Comparison of ENCODE assay signal across 13 cellular contexts in the genomic region with DNA sequence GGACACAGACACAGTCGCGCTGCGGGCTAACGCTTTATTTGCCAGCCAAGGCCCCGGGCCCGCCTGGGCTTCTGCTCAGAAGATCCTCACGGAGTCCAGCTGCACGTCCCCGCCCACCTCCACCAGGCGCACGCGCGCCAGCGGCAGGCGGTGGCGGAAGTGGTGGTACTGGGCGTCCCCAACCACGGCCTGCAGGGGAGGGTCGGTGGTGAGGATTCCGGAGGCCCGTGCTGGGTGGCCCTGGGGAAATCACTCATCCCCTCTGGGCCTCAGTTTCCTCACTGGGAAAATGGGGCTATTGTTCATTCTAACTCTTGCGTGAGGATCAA. TPM values are rescaled to one million over a fixed set of nuclear protein-coding genes. Genes with fewer than 3 reads are reported as not detected.
DNase-seq lines count a peak whose midpoint lies in the region; ATAC-seq, FAIRE-seq and TF ChIP-seq lines count a peak whose summit lies in the region.
"Not testable (repeated sequence)": the region's sequence is repeated elsewhere in the genome, so short reads cannot be mapped to it uniquely, and the experiment has no call there.
"Had no signal": no experiment of that assay in that cellular context is flagged by ENCODE, and none has a peak within 500 bp of the region (broad histone marks: within the 10 kb centered on the region; RNA-seq: fewer than 3 reads in every experiment).

No MANE protein-coding gene starts in this region.

- not testable (repeated sequence) for H3K4me3 ChIP-seq in bronchial epithelial cell (ENCODE audit: low read depth, low read length); upper lobe of right lung

- peak; percentile 55 for ATAC-seq in GM19023 (IDR thresholded peaks at IDR 0.05; ENCODE audit: unreplicated experiment)
- peak; percentile 69 for ATAC-seq in HG02610 (IDR thresholded peaks at IDR 0.05; ENCODE audit: unreplicated experiment)
- peak; percentile 53 for ATAC-seq in HG03280 (IDR thresholded peaks at IDR 0.05; ENCODE audit: unreplicated experiment)
- ATAC-seq in activated CD4-positive, CD25-positive, alpha-beta regulatory T cell treated with anti-CD3 and anti-CD28 coated beads, Interleukin-2, amount 50 U/mL, for 24 hours: peak; percentile 84 to 85
- peak; percentile 95 for ATAC-seq in left ventricle myocardium superior
- peak; percentile 75 to 76 (median 76) for ATAC-seq in natural killer cell
- peak; percentile 91 for ATAC-seq in upper lobe of right lung

- not testable (repeated sequence) for H3K4me1 ChIP-seq in upper lobe of right lung

- not testable (repeated sequence) for H3K4me3 Mint-ChIP-seq in natural killer cell

- FAIRE-seq in bronchial epithelial cell (lab: Jason Lieb, UNC): peak; percentile 36

- not testable (repeated sequence) for H3K9me3 ChIP-seq in upper lobe of right lung

- H3K27ac ChIP-seq in upper lobe of right lung: not testable (repeated sequence)

- not testable (repeated sequence) for H3K4me1 Mint-ChIP-seq in natural killer cell

- H3K27me3 Mint-ChIP-seq in natural killer cell (ENCODE audit: low read depth in 2 of 2): not testable (repeated sequence)

- H3K27me3 ChIP-seq in bronchial epithelial cell (ENCODE audit: control insufficient read depth, insufficient read depth, low read length); upper lobe of right lung: not testable (repeated sequence)

- not testable (repeated sequence) for H3K27ac Mint-ChIP-seq in natural killer cell

- DNase-seq in bronchial epithelial cell (ENCODE audit: low read depth); left ventricle myocardium superior; natural killer cell; upper lobe of right lung: not testable (repeated sequence)

- not testable (repeated sequence) for H3K9me3 Mint-ChIP-seq in natural killer cell

- not testable (repeated sequence) for H3K36me3 Mint-ChIP-seq in natural killer cell

- TF ChIP-seq CTCF in bronchial epithelial cell (IDR thresholded peaks at IDR 0.05; ENCODE audit: insufficient read depth, low read length, severe bottlenecking); natural killer cell (IDR thresholded peaks at IDR 0.05); upper lobe of right lung (IDR thresholded peaks at IDR 0.05): not testable (repeated sequence)

- intact Hi-C loops in left ventricle myocardium superior (cut with micrococcal nuclease); natural killer cell (cut with micrococcal nuclease); upper lobe of right lung (cut with DNase I): not testable (repeated sequence)

- H3K36me3 ChIP-seq in bronchial epithelial cell (ENCODE audit: control insufficient read depth, insufficient read depth, low read length); upper lobe of right lung: not testable (repeated sequence)

RNA-seq across cellular contexts. Expression of gene LGALS7, which starts 2.4 kb away (rescaled TPM):
- 11.3 and 406 TPM in 2 replicates for total RNA-seq in bronchial epithelial cell
- total RNA-seq in left ventricle myocardium superior: not detected
- not detected for total RNA-seq in natural killer cell
- total RNA-seq in upper lobe of right lung: not detected
- total RNA-seq: cardiac septum; CD8-positive, alpha-beta memory T cell; dermis blood vessel endothelial cell; H1; tibial nerve had no signal

RNA-seq across cellular contexts. Expression of gene LGALS7B, which starts 18.1 kb away (rescaled TPM):
- total RNA-seq in bronchial epithelial cell: 1,636 and 4,049 TPM in 2 replicates
- not detected for total RNA-seq in left ventricle myocardium superior
- total RNA-seq in natural killer cell: not detected
- total RNA-seq in upper lobe of right lung: 3.2 TPM
- total RNA-seq: cardiac septum; CD8-positive, alpha-beta memory T cell; H1; tibial nerve had no signal

RNA-seq across cellular contexts. Expression of gene CAPN12, which starts 26.6 kb away (rescaled TPM):
- total RNA-seq in bronchial epithelial cell: 6.6 and 6.8 TPM in 2 replicates
- total RNA-seq in left ventricle myocardium superior: not detected
- total RNA-seq in natural killer cell: 10 to 100 TPM in 2 of 3 donors, 1 to 10 TPM in 1; 7.4 to 51.0 (median 26.7) TPM
- total RNA-seq in upper lobe of right lung: 14.4 TPM
- total RNA-seq: dermis blood vessel endothelial cell had no signal

RNA-seq across cellular contexts. Expression of gene LGALS4, which starts 41.8 kb away (rescaled TPM):
- 0.64 and 1.1 TPM in 2 replicates for total RNA-seq in bronchial epithelial cell
- total RNA-seq in left ventricle myocardium superior: 0.47 TPM
- 1 to 10 TPM; 4.2 to 4.8 (median 4.6) TPM for total RNA-seq in natural killer cell
- total RNA-seq in upper lobe of right lung: 3.7 TPM
- total RNA-seq: dermis blood vessel endothelial cell had no signal

Comparison
In these comparisons a context has a peak if more than half of its experiments do, and no peak if none do; other contexts are left out.
1. RNA of gene LGALS7B, which starts 18.1 kb away (total RNA-seq): 1,636 to 4,049 TPM in bronchial epithelial cell; 3.2 TPM in upper lobe of right lung (single experiment), not detected in left ventricle myocardium superior (single experiment) and not detected in natural killer cell; every median in the first group is over 100 times any median in the second.
2. Peak in every context shown above with its lines, with median percentiles within 50 percentile points of each other: ATAC-seq.